Comparison of ENCODE assay signal across 14 cellular contexts in genomic region chr15:70491641-70492040, GRCh38.
DNase-seq lines count a peak whose midpoint lies in the region; TF ChIP-seq lines count a peak whose summit lies in the region.
"Had no signal": no experiment of that assay in that cellular context is flagged by ENCODE, and none has a peak within 500 bp of the region (broad histone marks: within the 10 kb centered on the region; RNA-seq: fewer than 3 reads in every experiment).

No MANE protein-coding gene starts in this region.

- in situ Hi-C loops in KBM-7 (cut with MboI; ENCODE audit: low pct_unique_long_range_greater_than_20kb, low sequenced_read_pairs), result no loop called here

- H2BK12ac ChIP-seq in neuronal stem cell (ENCODE audit: low read length), result no peak overlapping the region

- intact Hi-C loops in activated T-helper 1 cell treated with anti-CD3 and anti-CD28 coated beads, Interleukin-12 subunit alpha, Interleukin-12 subunit beta, Interleukin-2, Interleukin-4 antibody, amounts not matched to agents 30 ng/mL and 10 ng/mL and 1 ng/mL, durations not matched to agents 14 hours and 24 hours and 36 hours (cut with micrococcal nuclease), result loop anchor here (1.0 to 5.0 kb wide), 12 partner anchors 11 to 777 kb away; no protein-coding TSS in a partner anchor

- H3K27me3 ChIP-seq in neutrophil, result no peaks in the 10 kb centered on the region
- H3K27me3 ChIP-seq in neuronal stem cell (ENCODE audit: control insufficient read depth in 3 of 3, insufficient read depth in 3 of 3, low read depth in 1 of 3, low read length in 3 of 3), result no peaks in the 10 kb centered on the region
- H3K27me3 ChIP-seq: brain microvascular endothelial cell, neural progenitor cell, tibial artery had no signal

- peaks cover 91% of the 10 kb centered on the region for H3K4me1 Mint-ChIP-seq in T-helper 1 cell treated with Interleukin-12 subunit alpha and Interleukin-12 subunit beta and Interleukin-4 antibody, amounts not matched to agents 30 μg/mL and 1 μg/mL, for 36 hours (ENCODE audit: low read depth)
- H3K4me1 Mint-ChIP-seq in activated T-helper 1 cell treated with anti-CD3 and anti-CD28 coated beads, Interleukin-12 subunit alpha, Interleukin-12 subunit beta, Interleukin-2, Interleukin-4 antibody, amounts not matched to agents 30 ng/mL and 10 ng/mL and 1 ng/mL, durations not matched to agents 14 hours and 24 hours and 36 hours (ENCODE audit: low read depth), result peaks cover 99% of the 10 kb centered on the region

- TF ChIP-seq CTCF in neutrophil (IDR thresholded peaks at IDR 0.05), result no peak

- H2AFZ ChIP-seq in neuronal stem cell (ENCODE audit: low read length), result no peak overlapping the region
- H2AFZ ChIP-seq: neural progenitor cell had no signal

- H2AK5ac ChIP-seq in neuronal stem cell (ENCODE audit: low read depth, low read length), result no peak overlapping the region

- no peak overlapping the region for H3K23ac ChIP-seq in neuronal stem cell (ENCODE audit: low read depth, low read length, poor library complexity)

- no peak overlapping the region for H4K91ac ChIP-seq in neuronal stem cell (ENCODE audit: low read depth, low read length, poor library complexity)

- peaks cover 8% of the 10 kb centered on the region for H3K36me3 Mint-ChIP-seq in T-helper 1 cell treated with Interleukin-12 subunit alpha and Interleukin-12 subunit beta and Interleukin-4 antibody, amounts not matched to agents 30 μg/mL and 1 μg/mL, for 36 hours (ENCODE audit: low read depth)
- H3K36me3 Mint-ChIP-seq in activated T-helper 1 cell treated with anti-CD3 and anti-CD28 coated beads, Interleukin-12 subunit alpha, Interleukin-12 subunit beta, Interleukin-2, Interleukin-4 antibody, amounts not matched to agents 30 ng/mL and 10 ng/mL and 1 ng/mL, durations not matched to agents 14 hours and 24 hours and 36 hours (ENCODE audit: low read depth), result peaks cover 2% of the 10 kb centered on the region
- H3K36me3 Mint-ChIP-seq: neural progenitor cell had no signal

- no peak overlapping the region for H3K14ac ChIP-seq in neuronal stem cell (ENCODE audit: low read length)

- H2BK15ac ChIP-seq in neuronal stem cell (ENCODE audit: low read length), result no peak overlapping the region

- H3K4me3 ChIP-seq in neutrophil (ENCODE audit: low read depth in 1 of 2, low read length in 1 of 2), result peak overlapping the region in 1 of 2 experiments; percentile 51
- no peak overlapping the region for H3K4me3 ChIP-seq in neuronal stem cell (ENCODE audit: low read length in 2 of 2)
- H3K4me3 ChIP-seq: neural progenitor cell, tibial artery had no signal

- H3K27ac ChIP-seq in neutrophil (peak overlapping the region; percentile 96), neuronal stem cell (replicated peaks; ENCODE audit: low read length) (no peak overlapping the region)
- H3K27ac ChIP-seq: neural progenitor cell, tibial artery had no signal

- no peak overlapping the region for H3K18ac ChIP-seq in neuronal stem cell (ENCODE audit: low read length)

- H4K8ac ChIP-seq in neuronal stem cell (ENCODE audit: low read depth, low read length), result no peak overlapping the region

- no CpG with 5 or more reads among the region's 6 CpGs for WGBS in neuronal stem cell (ENCODE audit: extremely low coverage in 2 of 2, insufficient read length in 2 of 2, insufficient replicate concordance in 1 of 2), 2 donors

- H3K27ac Mint-ChIP-seq in T-helper 1 cell treated with Interleukin-12 subunit alpha and Interleukin-12 subunit beta and Interleukin-4 antibody, amounts not matched to agents 30 μg/mL and 1 μg/mL, for 36 hours, result peak overlapping the region; percentile 82
- H3K27ac Mint-ChIP-seq in activated T-helper 1 cell treated with anti-CD3 and anti-CD28 coated beads, Interleukin-12 subunit alpha, Interleukin-12 subunit beta, Interleukin-2, Interleukin-4 antibody, amounts not matched to agents 30 ng/mL and 10 ng/mL and 1 ng/mL, durations not matched to agents 14 hours and 24 hours and 36 hours, result peak overlapping the region; percentile 75

- H3K4me2 ChIP-seq in neuronal stem cell (ENCODE audit: insufficient read depth, low read length, poor library complexity, severe bottlenecking), result no peak overlapping the region
- H3K4me2 ChIP-seq: neural progenitor cell had no signal

- H3K4me3 Mint-ChIP-seq in T-helper 1 cell treated with Interleukin-12 subunit alpha and Interleukin-12 subunit beta and Interleukin-4 antibody, amounts not matched to agents 30 μg/mL and 1 μg/mL, for 36 hours, result peak overlapping the region; percentile 76
- H3K4me3 Mint-ChIP-seq in activated T-helper 1 cell treated with anti-CD3 and anti-CD28 coated beads, Interleukin-12 subunit alpha, Interleukin-12 subunit beta, Interleukin-2, Interleukin-4 antibody, amounts not matched to agents 30 ng/mL and 10 ng/mL and 1 ng/mL, durations not matched to agents 14 hours and 24 hours and 36 hours, result peak overlapping the region; percentile 37
- H3K4me3 Mint-ChIP-seq: neural progenitor cell had no signal

- peaks cover 35% of the 10 kb centered on the region for H3K27me3 Mint-ChIP-seq in T-helper 1 cell treated with Interleukin-12 subunit alpha and Interleukin-12 subunit beta and Interleukin-4 antibody, amounts not matched to agents 30 μg/mL and 1 μg/mL, for 36 hours (ENCODE audit: low read depth)
- H3K27me3 Mint-ChIP-seq in activated T-helper 1 cell treated with anti-CD3 and anti-CD28 coated beads, Interleukin-12 subunit alpha, Interleukin-12 subunit beta, Interleukin-2, Interleukin-4 antibody, amounts not matched to agents 30 ng/mL and 10 ng/mL and 1 ng/mL, durations not matched to agents 14 hours and 24 hours and 36 hours (ENCODE audit: insufficient read depth), result peaks cover 28% of the 10 kb centered on the region

- H2BK5ac ChIP-seq in neuronal stem cell (ENCODE audit: low read length), result no peak overlapping the region

- DNase-seq in T-helper 1 cell, result no peak
- DNase-seq in KBM-7, result peak; percentile 52
- no peak for DNase-seq in activated T-helper 1 cell treated with anti-CD3 and anti-CD28 coated beads, Interleukin-12 subunit alpha, Interleukin-12 subunit beta, Interleukin-2, Interleukin-4 antibody, amounts not matched to agents 30 ng/mL and 10 ng/mL and 1 ng/mL, durations not matched to agents 14 hours and 24 hours and 36 hours (ENCODE audit: low spot score)
- DNase-seq in hypothalamus (lab: John Stamatoyannopoulos, UW), result no peak
- DNase-seq in neuronal stem cell (ENCODE audit: low spot score), result no peak
- no peak for DNase-seq in germinal center (ENCODE audit: low spot score)
- DNase-seq: 8988T, NCI-H1436 treated with DMSO at 0.1 percent for 48 hours, NCI-H510A treated with DMSO at 0.1 percent for 48 hours, tibial artery had no signal

- H2BK120ac ChIP-seq in neuronal stem cell (ENCODE audit: low read depth, low read length), result no peak overlapping the region

- H3K4me1 ChIP-seq in neutrophil (ENCODE audit: control insufficient read depth in 1 of 2, insufficient read depth in 1 of 2, low read depth in 1 of 2, low read length in 1 of 2) (peaks cover 73 to 87% of the 10 kb centered on the region in 2 experiments), neuronal stem cell (ENCODE audit: control insufficient read depth in 2 of 2, insufficient read depth in 1 of 2, low read depth in 1 of 2, low read length in 2 of 2) (peaks cover 0 to 14% of the 10 kb centered on the region in 2 donors)

- H3K9me3 Mint-ChIP-seq in T-helper 1 cell treated with Interleukin-12 subunit alpha and Interleukin-12 subunit beta and Interleukin-4 antibody, amounts not matched to agents 30 μg/mL and 1 μg/mL, for 36 hours, result peaks cover 5% of the 10 kb centered on the region
- H3K9me3 Mint-ChIP-seq in activated T-helper 1 cell treated with anti-CD3 and anti-CD28 coated beads, Interleukin-12 subunit alpha, Interleukin-12 subunit beta, Interleukin-2, Interleukin-4 antibody, amounts not matched to agents 30 ng/mL and 10 ng/mL and 1 ng/mL, durations not matched to agents 14 hours and 24 hours and 36 hours, result no peaks in the 10 kb centered on the region
- H3K9me3 Mint-ChIP-seq: neural progenitor cell had no signal

- H3K36me3 ChIP-seq in neutrophil (no peaks in the 10 kb centered on the region), neuronal stem cell (replicated peaks in 1 of 2; ENCODE audit: control insufficient read depth in 2 of 2, insufficient read depth in 2 of 2, low read length in 2 of 2) (no peaks in the 10 kb centered on the region)
- H3K36me3 ChIP-seq: brain microvascular endothelial cell, neural progenitor cell, tibial artery had no signal

- no peak overlapping the region for H3K9ac ChIP-seq in neuronal stem cell (ENCODE audit: low read depth, low read length, poor library complexity)
- H3K9ac ChIP-seq: neural progenitor cell had no signal

- H3K79me1 ChIP-seq in neuronal stem cell (ENCODE audit: low read depth, low read length), result no peaks in the 10 kb centered on the region

- no peak overlapping the region for H3K4ac ChIP-seq in neuronal stem cell (ENCODE audit: low read length)

- H3K9me3 ChIP-seq in neutrophil, result no peaks in the 10 kb centered on the region
- no peaks in the 10 kb centered on the region for H3K9me3 ChIP-seq in neuronal stem cell (replicated peaks in 1 of 2; ENCODE audit: control insufficient read depth in 2 of 2, insufficient read depth in 1 of 2, low read depth in 1 of 2, low read length in 2 of 2)
- H3K9me3 ChIP-seq: tibial artery had no signal
